In genomic region chr11:81494431-81494830, GRCh38 we compare ENCODE assay signal across 27 cellular contexts.
"Had no signal": no experiment of that assay in that cellular context is flagged by ENCODE, and none has a peak within 500 bp of the region (broad histone marks: within the 10 kb centered on the region; RNA-seq: fewer than 3 reads in every experiment).

No MANE protein-coding gene starts in this region.

- H3K4me1 Mint-ChIP-seq: nephron; stimulated activated effector memory CD8-positive, alpha-beta T cell treated with anti-CD3 and anti-CD28 coated beads, Interleukin-12 subunit alpha, Interleukin-12 subunit beta, amount 100 ng/mL, for 72 hours; stimulated activated naive B cell treated with anti-CD40 and anti-IgM and Interleukin-4, amounts not matched to agents 10 μg/mL and 1 μg/mL and 100 μg/mL, for 72 hours had no signal

- H3K9me3 Mint-ChIP-seq: nephron; neural progenitor cell; stimulated activated effector memory CD8-positive, alpha-beta T cell treated with anti-CD3 and anti-CD28 coated beads, Interleukin-12 subunit alpha, Interleukin-12 subunit beta, amount 100 ng/mL, for 72 hours; stimulated activated naive B cell treated with anti-CD40 and anti-IgM and Interleukin-4, amounts not matched to agents 10 μg/mL and 1 μg/mL and 100 μg/mL, for 72 hours; stimulated activated naive CD8-positive, alpha-beta T cell treated with anti-CD3 and anti-CD28 coated beads, Interleukin-15, Interleukin-2, amounts not matched to agents 100 ng/mL and 50 ng/mL, for 24 hours had no signal

- DNase-seq: occipital lobe; ovary; posterior cingulate gyrus; psoas muscle; right cardiac atrium; right lobe of liver; sigmoid colon; small intestine; stimulated activated CD4-positive, alpha-beta T cell treated with anti-CD3 and anti-CD28 coated beads, Interleukin-15, amount 100 ng/mL, for 24 hours; stimulated activated CD4-positive, alpha-beta T cell treated with anti-CD3 and anti-CD28 coated beads, Interleukin-2, amount 100 ng/mL, for 24 hours; stimulated activated CD4-positive, alpha-beta T cell treated with anti-CD3 and anti-CD28 coated beads, Interleukin-2, amount 100 ng/mL, for 48 hours; stimulated activated CD4-positive, alpha-beta T cell treated with anti-CD3 and anti-CD28 coated beads, Interleukin-4, amount 100 ng/mL, for 24 hours; stimulated activated naive B cell treated with anti-CD40 and anti-IgM and Interleukin-4, amounts not matched to agents 10 μg/mL and 1 μg/mL and 100 μg/mL, for 72 hours; stimulated activated naive CD4-positive, alpha-beta T cell treated with Interleukin-2 at 50 U/mL for 16 hours; stomach; thyroid gland; trophoblast cell; upper lobe of left lung had no signal

- H3K9me3 ChIP-seq: ovary, psoas muscle, right lobe of liver, sigmoid colon, stomach, thoracic aorta, thyroid gland, tibial nerve, upper lobe of left lung, vagina had no signal

- H3K27ac Mint-ChIP-seq: nephron; neural progenitor cell; progenitor cell of endocrine pancreas; stimulated activated effector memory CD8-positive, alpha-beta T cell treated with anti-CD3 and anti-CD28 coated beads, Interleukin-12 subunit alpha, Interleukin-12 subunit beta, amount 100 ng/mL, for 72 hours; stimulated activated naive B cell treated with anti-CD40 and anti-IgM and Interleukin-4, amounts not matched to agents 10 μg/mL and 1 μg/mL and 100 μg/mL, for 72 hours; stimulated activated naive CD8-positive, alpha-beta T cell treated with anti-CD3 and anti-CD28 coated beads, Interleukin-15, Interleukin-2, amounts not matched to agents 100 ng/mL and 50 ng/mL, for 24 hours had no signal

- H3K4me3 ChIP-seq: neural progenitor cell, ovary, psoas muscle, right lobe of liver, sigmoid colon, stomach, thoracic aorta, thyroid gland, tibial nerve, upper lobe of left lung, vagina had no signal

- ATAC-seq: psoas muscle; right cardiac atrium; right lobe of liver; stimulated activated effector memory CD8-positive, alpha-beta T cell treated with anti-CD3 and anti-CD28 coated beads, Interleukin-12 subunit alpha, Interleukin-12 subunit beta, amount 100 ng/mL, for 72 hours; stimulated activated naive B cell treated with anti-CD40 and anti-IgM and Interleukin-4, amounts not matched to agents 10 μg/mL and 1 μg/mL and 100 μg/mL, for 72 hours had no signal

- H3K36me3 ChIP-seq: neural progenitor cell, ovary, right lobe of liver, sigmoid colon, stomach, thoracic aorta, thyroid gland, tibial nerve, upper lobe of left lung, vagina had no signal

- H3K27ac ChIP-seq: neural progenitor cell, ovary, parathyroid adenoma, psoas muscle, right lobe of liver, sigmoid colon, stomach, thoracic aorta, thyroid gland, tibial nerve, upper lobe of left lung, vagina had no signal

- H3K27me3 Mint-ChIP-seq: progenitor cell of endocrine pancreas; stimulated activated naive B cell treated with anti-CD40 and anti-IgM and Interleukin-4, amounts not matched to agents 10 μg/mL and 1 μg/mL and 100 μg/mL, for 72 hours; stimulated activated naive CD8-positive, alpha-beta T cell treated with anti-CD3 and anti-CD28 coated beads, Interleukin-15, Interleukin-2, amounts not matched to agents 100 ng/mL and 50 ng/mL, for 24 hours had no signal

- H3K79me2 ChIP-seq: parathyroid adenoma had no signal

- H3K4me2 ChIP-seq: neural progenitor cell had no signal

- H2AFZ ChIP-seq: neural progenitor cell, parathyroid adenoma had no signal

- H3K4me1 ChIP-seq: neural progenitor cell, parathyroid adenoma, psoas muscle, right lobe of liver, sigmoid colon, stomach, thyroid gland, upper lobe of left lung, vagina had no signal

- H3K36me3 Mint-ChIP-seq: neural progenitor cell; stimulated activated effector memory CD8-positive, alpha-beta T cell treated with anti-CD3 and anti-CD28 coated beads, Interleukin-12 subunit alpha, Interleukin-12 subunit beta, amount 100 ng/mL, for 72 hours; stimulated activated naive B cell treated with anti-CD40 and anti-IgM and Interleukin-4, amounts not matched to agents 10 μg/mL and 1 μg/mL and 100 μg/mL, for 72 hours had no signal

- H3K27me3 ChIP-seq: neural progenitor cell, ovary, right lobe of liver, sigmoid colon, stomach, thyroid gland, tibial nerve, upper lobe of left lung, vagina had no signal

- H3K4me3 Mint-ChIP-seq: nephron; neural progenitor cell; stimulated activated effector memory CD8-positive, alpha-beta T cell treated with anti-CD3 and anti-CD28 coated beads, Interleukin-12 subunit alpha, Interleukin-12 subunit beta, amount 100 ng/mL, for 72 hours; stimulated activated naive B cell treated with anti-CD40 and anti-IgM and Interleukin-4, amounts not matched to agents 10 μg/mL and 1 μg/mL and 100 μg/mL, for 72 hours; stimulated activated naive CD8-positive, alpha-beta T cell treated with anti-CD3 and anti-CD28 coated beads, Interleukin-15, Interleukin-2, amounts not matched to agents 100 ng/mL and 50 ng/mL, for 24 hours had no signal
